In the genomic region with DNA sequence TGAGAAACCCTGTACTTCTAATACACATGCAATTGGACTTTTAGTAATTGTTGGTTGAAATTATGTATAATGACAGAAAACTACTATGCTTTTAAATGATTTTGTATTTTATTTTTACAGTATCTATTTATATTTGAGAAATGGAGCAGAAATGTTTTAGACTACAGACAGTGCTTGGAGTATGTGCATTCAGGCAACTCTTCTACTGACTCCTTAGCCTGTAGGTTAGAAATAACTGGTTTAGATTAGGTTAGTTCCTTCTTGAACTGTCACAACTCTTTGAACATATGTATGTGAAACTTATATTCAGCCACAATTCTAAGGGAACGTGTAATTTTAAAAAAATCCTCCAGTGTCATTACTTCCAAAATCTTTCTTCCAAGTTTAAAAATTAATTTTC, we compare ENCODE assay signal across 8 cellular contexts. TPM values are rescaled to one million over a fixed set of nuclear protein-coding genes. Genes with fewer than 3 reads are reported as not detected.
A peak's percentile ranks its signal among the peaks of the same experiment; 100 is the strongest.
DNase-seq lines count a peak whose midpoint lies in the region; ATAC-seq and TF ChIP-seq lines count a peak whose summit lies in the region.

No MANE protein-coding gene starts in this region.

- H3K36me3 Mint-ChIP-seq in activated T-cell treated with anti-CD3 and anti-CD28 coated beads, Interleukin-2, amount 50 U/mL, for 72 hours (ENCODE audit: insufficient read depth in 2 of 2), result peaks cover 8 to 11% of the 10 kb centered on the region in 2 donors

- H3K27ac ChIP-seq in iPS-20b (ENCODE audit: low read length) (no peak overlapping the region), tibial nerve (peak overlapping the region in 1 of 4 donors; percentile 98)

- no peaks in the 10 kb centered on the region for H3K9me3 Mint-ChIP-seq in activated T-cell treated with anti-CD3 and anti-CD28 coated beads, Interleukin-2, amount 50 U/mL, for 72 hours

- peaks cover 14% of the 10 kb centered on the region for H3K4me1 ChIP-seq in iPS-20b (ENCODE audit: insufficient read depth, low read length)
- H3K4me1 ChIP-seq in tibial nerve, result peaks cover 0 to 71% (median 35%) of the 10 kb centered on the region in 4 donors

- H3K27ac Mint-ChIP-seq in activated T-cell treated with anti-CD3 and anti-CD28 coated beads, Interleukin-2, amount 50 U/mL, for 72 hours, result peak overlapping the region; percentile 98

- H3K4me3 ChIP-seq in WI38 (ENCODE audit: low read depth, low read length) (peak overlapping the region; percentile 99), iPS-20b (ENCODE audit: low read length) (peak overlapping the region; percentile 96; the same call in 1 of the 2 replicates), tibial nerve (peak overlapping the region; percentile 71 to 96 (median 84))

- no peaks in the 10 kb centered on the region for H3K9me3 ChIP-seq in iPS-20b (ENCODE audit: insufficient read depth, low read depth, low read length)
- peaks cover 0 to 3% (median 0%) of the 10 kb centered on the region in 4 donors for H3K9me3 ChIP-seq in tibial nerve

- H3K27me3 ChIP-seq in iPS-20b (ENCODE audit: insufficient read depth, low read length), result no peaks in the 10 kb centered on the region
- H3K27me3 ChIP-seq in tibial nerve, result no peaks in the 10 kb centered on the region

- H3K36me3 ChIP-seq in iPS-20b (ENCODE audit: insufficient read depth, low read depth, low read length) (no peaks in the 10 kb centered on the region), tibial nerve (no peaks in the 10 kb centered on the region)

- no peak for TF ChIP-seq EP300 in tibial nerve (IDR thresholded peaks at IDR 0.05)

- H3K4me1 Mint-ChIP-seq in activated T-cell treated with anti-CD3 and anti-CD28 coated beads, Interleukin-2, amount 50 U/mL, for 72 hours (ENCODE audit: low read depth), result peaks cover 71% of the 10 kb centered on the region

- DNase-seq in activated T-cell treated with anti-CD3 and anti-CD28 coated beads, Interleukin-2, amount 50 U/mL, for 72 hours, result no peak
- no peak for DNase-seq in activated T-cell treated with anti-CD3 and anti-CD28 coated beads, Interleukin-2, amount 50 U/mL, for 1 hour
- DNase-seq in tibial nerve (ENCODE audit: low spot score in 2 of 2) (no peak), NCI-H2107 (lab: John Stamatoyannopoulos, UW) (no peak), GF-D8 (lab: John Stamatoyannopoulos, UW) (no peak)

- TF ChIP-seq CTCF in WI38 (IDR thresholded peaks at IDR 0.05; ENCODE audit: low read depth, low read length), result no peak
- no peak for TF ChIP-seq CTCF in tibial nerve (IDR thresholded peaks at IDR 0.05)

- no peaks in the 10 kb centered on the region for H3K27me3 Mint-ChIP-seq in activated T-cell treated with anti-CD3 and anti-CD28 coated beads, Interleukin-2, amount 50 U/mL, for 72 hours (ENCODE audit: low read depth)

- H3K4me3 Mint-ChIP-seq in activated T-cell treated with anti-CD3 and anti-CD28 coated beads, Interleukin-2, amount 50 U/mL, for 72 hours, result peak overlapping the region; percentile 98 to 99

- TF ChIP-seq POLR2A in tibial nerve (IDR thresholded peaks at IDR 0.05), result no peak

- whole genome bisulfite sequencing in tibial nerve, 2 donors, result 14 to 33% methylated on average over 1 of the region's 1 CpG

- H3K9ac ChIP-seq in iPS-20b (ENCODE audit: low read depth, low read length), result no peak overlapping the region

- ATAC-seq in activated T-cell treated with anti-CD3 and anti-CD28 coated beads, Interleukin-2, amount 50 U/mL, for 72 hours (replicated peaks in 1 of 2), result no peak
- no peak for ATAC-seq in GM18517 (IDR thresholded peaks at IDR 0.05; ENCODE audit: unreplicated experiment)

RNA-seq across cellular contexts. Expression of a gene that starts 1.7 kb away (rescaled TPM):
- 10 to 100 TPM; 38.0 to 41.0 TPM for total RNA-seq in activated T-cell treated with anti-CD3 and anti-CD28 coated beads, Interleukin-2, amount 50 U/mL, for 72 hours
- 100 to 1,000 TPM; 106 to 142 (median 129) TPM for total RNA-seq in tibial nerve

RNA-seq across cellular contexts. Expression of a gene that starts 2.2 kb away (rescaled TPM):
- total RNA-seq in activated T-cell treated with anti-CD3 and anti-CD28 coated beads, Interleukin-2, amount 50 U/mL, for 72 hours, result 10 to 100 TPM; 35.2 to 45.8 TPM
- total RNA-seq in tibial nerve, result 10 to 100 TPM; 12.4 to 31.5 (median 19.5) TPM
